In genomic region chr11:71340076-71340606, GRCh38 we compare ENCODE assay signal across 28 cellular contexts.
"Had no signal": no experiment of that assay in that cellular context is flagged by ENCODE, and none has a peak within 500 bp of the region (broad histone marks: within the 10 kb centered on the region; RNA-seq: fewer than 3 reads in every experiment).

No MANE protein-coding gene starts in this region.

- H3K4me3 ChIP-seq: cardiac muscle cell, gastrocnemius medialis, prostate gland, smooth muscle cell had no signal

- FAIRE-seq: kidney had no signal

- H3K4me3 Mint-ChIP-seq: activated CD4-positive, alpha-beta memory T cell treated with anti-CD3 and anti-CD28 coated beads, Interleukin-2, amount 10 ng/mL, durations not matched to agents 7 days and 5 days; activated CD4-positive, alpha-beta T cell treated with anti-CD3 and anti-CD28 coated beads, Interleukin-2, amount 10 ng/mL, durations not matched to agents 7 days and 5 days; activated naive CD8-positive, alpha-beta T cell; activated T-cell treated with anti-CD3 and anti-CD28 coated beads, Interleukin-2, amount 50 U/mL, for 4 hours; activated T-helper 17 cell treated with anti-CD3 and anti-CD28 coated beads, Interleukin-2, amount 50 U/mL, for 72 hours; memory B cell; naive thymus-derived CD8-positive, alpha-beta T cell; stimulated activated naive B cell treated with anti-CD40 and anti-IgM and Interleukin-4, amounts not matched to agents 10 μg/mL and 1 μg/mL and 100 μg/mL, for 72 hours had no signal

- ATAC-seq: activated T-cell treated with anti-CD3 and anti-CD28 coated beads, Interleukin-2, amount 50 U/mL, for 4 hours; activated T-helper 17 cell treated with anti-CD3 and anti-CD28 coated beads, Interleukin-2, amount 50 U/mL, for 72 hours; gastrocnemius medialis; left colon; naive thymus-derived CD8-positive, alpha-beta T cell; stimulated activated naive B cell treated with anti-CD40 and anti-IgM and Interleukin-4, amounts not matched to agents 10 μg/mL and 1 μg/mL and 100 μg/mL, for 72 hours had no signal

- H3K36me3 Mint-ChIP-seq: activated naive CD8-positive, alpha-beta T cell; memory B cell; naive thymus-derived CD8-positive, alpha-beta T cell; stimulated activated naive B cell treated with anti-CD40 and anti-IgM and Interleukin-4, amounts not matched to agents 10 μg/mL and 1 μg/mL and 100 μg/mL, for 72 hours had no signal

- DNase-seq: activated CD4-positive, alpha-beta memory T cell treated with anti-CD3 and anti-CD28 coated beads, Interleukin-2, amount 10 ng/mL, durations not matched to agents 7 days and 5 days; activated CD4-positive, alpha-beta T cell treated with anti-CD3 and anti-CD28 coated beads for 1 hour; activated CD4-positive, alpha-beta T cell treated with anti-CD3 and anti-CD28 coated beads, Interleukin-2, amount 10 ng/mL, durations not matched to agents 7 days and 5 days; activated naive CD4-positive, alpha-beta T cell treated with Interleukin-2 at 50 U/mL for 16 hours; activated T-cell treated with anti-CD3 and anti-CD28 coated beads, Interleukin-2, amount 50 U/mL, for 4 hours; anterior cingulate cortex; dorsolateral prefrontal cortex; effector memory CD4-positive, alpha-beta T cell; gastrocnemius medialis; hippocampal formation; kidney; left colon; naive thymus-derived CD8-positive, alpha-beta T cell; sigmoid colon; stimulated activated CD4-positive, alpha-beta T cell treated with anti-CD3 and anti-CD28 coated beads, Interleukin-15, amount 100 ng/mL, for 24 hours; stimulated activated CD4-positive, alpha-beta T cell treated with anti-CD3 and anti-CD28 coated beads, Interleukin-2, amount 100 ng/mL, for 24 hours; stimulated activated naive B cell treated with anti-CD40 and anti-IgM and Interleukin-4, amounts not matched to agents 10 μg/mL and 1 μg/mL and 100 μg/mL, for 72 hours; T1000 had no signal

- H3K27ac Mint-ChIP-seq: activated CD4-positive, alpha-beta memory T cell treated with anti-CD3 and anti-CD28 coated beads, Interleukin-2, amount 10 ng/mL, durations not matched to agents 7 days and 5 days; activated CD4-positive, alpha-beta T cell treated with anti-CD3 and anti-CD28 coated beads, Interleukin-2, amount 10 ng/mL, durations not matched to agents 7 days and 5 days; activated naive CD8-positive, alpha-beta T cell; activated T-helper 17 cell treated with anti-CD3 and anti-CD28 coated beads, Interleukin-2, amount 50 U/mL, for 72 hours; memory B cell; naive thymus-derived CD8-positive, alpha-beta T cell; stimulated activated naive B cell treated with anti-CD40 and anti-IgM and Interleukin-4, amounts not matched to agents 10 μg/mL and 1 μg/mL and 100 μg/mL, for 72 hours had no signal

- H3K27me3 ChIP-seq: cardiac muscle cell, sigmoid colon, tibial nerve had no signal

- H3K4me1 ChIP-seq: gastrocnemius medialis, prostate gland had no signal

- H3K9me3 ChIP-seq: gastrocnemius medialis, neutrophil, prostate gland, sigmoid colon, suprapubic skin, tibial nerve had no signal

- H3K4me2 ChIP-seq: smooth muscle cell had no signal

- H3K36me3 ChIP-seq: cardiac muscle cell, gastrocnemius medialis, neutrophil, prostate gland, sigmoid colon, suprapubic skin, tibial nerve had no signal

- H3K4me1 Mint-ChIP-seq: activated CD4-positive, alpha-beta memory T cell treated with anti-CD3 and anti-CD28 coated beads, Interleukin-2, amount 10 ng/mL, durations not matched to agents 7 days and 5 days; activated CD4-positive, alpha-beta T cell treated with anti-CD3 and anti-CD28 coated beads, Interleukin-2, amount 10 ng/mL, durations not matched to agents 7 days and 5 days; memory B cell; naive thymus-derived CD8-positive, alpha-beta T cell had no signal

- H3K27ac ChIP-seq: cardiac muscle cell, coronary artery, dorsolateral prefrontal cortex, gastrocnemius medialis, neutrophil, sigmoid colon, suprapubic skin, tibial nerve had no signal

- H3K27me3 Mint-ChIP-seq: activated CD4-positive, alpha-beta memory T cell treated with anti-CD3 and anti-CD28 coated beads, Interleukin-2, amount 10 ng/mL, durations not matched to agents 7 days and 5 days; activated CD4-positive, alpha-beta T cell treated with anti-CD3 and anti-CD28 coated beads, Interleukin-2, amount 10 ng/mL, durations not matched to agents 7 days and 5 days had no signal
